Comparison of ENCODE assay signal across 8 cellular contexts in genomic region chr2:234952270-234953115, GRCh38. TPM values are rescaled to one million over a fixed set of nuclear protein-coding genes. Genes with fewer than 3 reads are reported as not detected.
DNase-seq lines count a peak whose midpoint lies in the region; ATAC-seq and TF ChIP-seq lines count a peak whose summit lies in the region.

No MANE protein-coding gene starts in this region.

- no peaks in the 10 kb centered on the region for H4K20me1 ChIP-seq in mammary epithelial cell (ENCODE audit: insufficient read depth, low read length)

- no TSS peak for BruUV-seq in mammary epithelial cell (replicated peaks; lab: Mats Ljungman, UMichigan)

- DNase-seq in AG10803 (ENCODE audit: low read depth) (no peak), HuH-7 (ENCODE audit: low spot score) (peak; percentile 44), mammary epithelial cell (no peak), left lobe of liver (ENCODE audit: low spot score) (peak; percentile 56)
- DNase-seq in stimulated activated naive CD8-positive, alpha-beta T cell treated with anti-CD3 and anti-CD28 coated beads, Interleukin-15, amount 100 ng/mL, for 72 hours = peak in 1 of 2 donors; percentile 15

- H3K4me3 ChIP-seq in AG10803 (ENCODE audit: low read length) (peak overlapping the region; percentile 76), mammary epithelial cell (replicated peaks in 1 of 3; ENCODE audit: insufficient read depth in 1 of 3, low read depth in 2 of 3, low read length in 3 of 3) (peak overlapping the region; percentile 79 to 93 (median 82))

- H3K27ac Mint-ChIP-seq in stimulated activated naive CD8-positive, alpha-beta T cell treated with anti-CD3 and anti-CD28 coated beads, Interleukin-15, amount 100 ng/mL, for 72 hours = peak overlapping the region in 1 of 2 donors; percentile 93

- TF ChIP-seq CTCF in AG10803 (conservative IDR thresholded peaks at IDR 0.05; ENCODE audit: low read length) (no peak), mammary epithelial cell (conservative IDR thresholded peaks at IDR 0.05 in 1 of 2, IDR thresholded peaks at IDR 0.05 in 1 of 2; ENCODE audit: extremely low read depth in 1 of 2, insufficient read depth in 1 of 2, low read depth in 1 of 2, low read length in 2 of 2) (no peak)

- CTCF ChIA-PET in mammary epithelial cell (lab: Charles Lee; ENCODE audit: low non-redundant PET) = no interaction called here

- ATAC-seq in left lobe of liver (peak; percentile 35), GM18870 (IDR thresholded peaks at IDR 0.05; ENCODE audit: unreplicated experiment) (no peak), HG02885 (IDR thresholded peaks at IDR 0.05; ENCODE audit: poor library complexity, unreplicated experiment) (no peak), GM21619 (IDR thresholded peaks at IDR 0.05; ENCODE audit: unreplicated experiment) (no peak)
- ATAC-seq in stimulated activated naive CD8-positive, alpha-beta T cell treated with anti-CD3 and anti-CD28 coated beads, Interleukin-15, amount 100 ng/mL, for 72 hours = peak; percentile 19

- H3K4me1 Mint-ChIP-seq in stimulated activated naive CD8-positive, alpha-beta T cell treated with anti-CD3 and anti-CD28 coated beads, Interleukin-15, amount 100 ng/mL, for 72 hours = peaks cover 13% of the 10 kb centered on the region

- intact Hi-C loops in mammary epithelial cell (cut with micrococcal nuclease) = loop anchor here (1.0 to 10.0 kb wide), 5 partner anchors 74 to 698 kb away; no protein-coding TSS in a partner anchor

- dilution Hi-C loops in mammary epithelial cell (cut with HindIII; ENCODE audit: low sequenced_read_pairs) = no loop called here

- H2AFZ ChIP-seq in mammary epithelial cell (ENCODE audit: low read depth, low read length) = no peak overlapping the region

- H3K27me3 ChIP-seq in mammary epithelial cell (ENCODE audit: insufficient read depth, low read length) = no peaks in the 10 kb centered on the region

- H3K36me3 ChIP-seq in mammary epithelial cell (ENCODE audit: insufficient read depth, low read length) = no peaks in the 10 kb centered on the region

- H3K9me3 Mint-ChIP-seq in stimulated activated naive CD8-positive, alpha-beta T cell treated with anti-CD3 and anti-CD28 coated beads, Interleukin-15, amount 100 ng/mL, for 72 hours = no peaks in the 10 kb centered on the region

- WGBS in mammary epithelial cell (ENCODE audit: low coverage, missing lambda C conversion rate) = 1% methylated on average over 19 of the region's 102 CpGs

- peaks cover 48% of the 10 kb centered on the region for H3K4me1 ChIP-seq in mammary epithelial cell (ENCODE audit: insufficient read depth, low read length)

- peak overlapping the region; percentile 94 for H3K27ac ChIP-seq in mammary epithelial cell (ENCODE audit: insufficient read depth, low read depth, low read length)

- H3K27me3 Mint-ChIP-seq in stimulated activated naive CD8-positive, alpha-beta T cell treated with anti-CD3 and anti-CD28 coated beads, Interleukin-15, amount 100 ng/mL, for 72 hours = peaks cover 92% of the 10 kb centered on the region

- peak overlapping the region; percentile 70 to 73 for H3K4me3 Mint-ChIP-seq in stimulated activated naive CD8-positive, alpha-beta T cell treated with anti-CD3 and anti-CD28 coated beads, Interleukin-15, amount 100 ng/mL, for 72 hours

- in situ Hi-C loops in mammary epithelial cell (cut with MboI; ENCODE audit: low sequenced_read_pairs in 2 of 2) = loop anchor here in 1 of 2 donors (5.0 to 10.0 kb wide), 2 partner anchors 72 to 400 kb away; no protein-coding TSS in a partner anchor

- H3K9ac ChIP-seq in mammary epithelial cell (ENCODE audit: insufficient read depth, low read length) = peak overlapping the region; percentile 95

- H3K4me2 ChIP-seq in mammary epithelial cell (ENCODE audit: insufficient read depth, low read depth, low read length) = peak overlapping the region; percentile 87

- H3K9me3 ChIP-seq in mammary epithelial cell (replicated peaks; ENCODE audit: insufficient read depth, low read length) = no peaks in the 10 kb centered on the region

- H3K79me2 ChIP-seq in mammary epithelial cell (ENCODE audit: insufficient read depth, low read length) = peaks cover 59% of the 10 kb centered on the region

RNA-seq across cellular contexts. Expression of gene SH3BP4, which starts 0.7 kb away (rescaled TPM):
- total RNA-seq in mammary epithelial cell (10 to 100 TPM; 54.6 to 63.0 TPM), left lobe of liver (22.9 TPM)
- 36.8 TPM for polyA plus RNA-seq in mammary epithelial cell
- 66.1 TPM for polyA minus RNA-seq in mammary epithelial cell

Comparison
In these comparisons a context has a peak if more than half of its experiments do, and no peak if none do; other contexts are left out.
1. DNase-seq: peak in HuH-7 (single experiment) and left lobe of liver (single experiment); none in AG10803 (single experiment) and mammary epithelial cell (single experiment).
2. ATAC-seq: peak in left lobe of liver (single experiment) and stimulated activated naive CD8-positive, alpha-beta T cell treated with anti-CD3 and anti-CD28 coated beads, Interleukin-15, amount 100 ng/mL, for 72 hours (single experiment); none in GM18870 (single experiment), HG02885 (single experiment) and GM21619 (single experiment).